Comparison of ENCODE assay signal across 1 cellular context in the genomic region with DNA sequence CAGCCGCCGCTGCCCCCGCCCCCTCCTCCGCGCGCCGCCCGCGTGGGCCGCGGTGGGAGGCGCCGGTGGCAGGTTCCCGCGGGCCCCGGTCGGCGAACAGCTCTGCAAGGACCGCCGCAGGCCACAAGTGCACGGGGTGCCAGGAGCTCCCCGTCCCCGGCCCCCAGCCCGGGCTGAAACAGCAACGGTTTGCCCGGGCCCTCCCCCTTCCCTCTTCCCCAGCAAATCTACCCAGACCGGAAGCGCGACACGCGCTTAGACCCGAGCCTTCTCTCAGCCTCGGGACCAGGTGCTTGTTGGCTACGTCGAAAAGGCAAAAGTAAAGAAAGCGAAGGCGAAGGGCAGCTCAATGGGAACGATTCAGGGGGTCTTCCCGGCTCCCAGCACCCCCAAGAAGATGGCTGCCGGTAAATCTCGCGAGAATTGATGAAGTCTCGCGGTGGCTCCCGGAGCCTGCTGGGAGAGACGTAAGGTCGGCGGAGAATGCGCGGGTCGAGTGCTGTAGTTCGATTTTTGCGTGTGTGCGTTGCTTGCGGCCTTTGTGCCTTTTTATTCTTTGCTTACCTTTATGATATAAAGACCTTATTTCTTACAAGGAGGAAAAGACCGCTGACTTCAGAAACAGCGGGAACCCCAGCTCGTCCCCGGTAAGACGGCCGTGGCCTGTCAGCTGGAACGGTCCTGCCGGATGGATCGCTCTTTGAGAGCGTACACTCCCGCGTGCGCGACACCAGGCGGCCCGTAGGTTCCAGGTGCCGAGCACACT.
TF ChIP-seq lines count a peak whose summit lies in the region.

TSS of gene RBM26 (minus strand) at position 425 of the 766 bp plus-strand sequence. CDS start 481 bp downstream, outside the sequence.

TF ChIP-seq in GM12878, 131 proteins besides CTCF, POLR2A, EP300 and RAD21 (continued from another document and continues in another):
- TF ChIP-seq ZNF592 (IDR thresholded peaks at IDR 0.05) (no peak), RAD51 (IDR thresholded peaks at IDR 0.05) (no peak), NFXL1 (IDR thresholded peaks at IDR 0.05; ENCODE audit: borderline replicate concordance) (no peak), ZNF217 (IDR thresholded peaks at IDR 0.05) (no peak), STAT1 (conservative IDR thresholded peaks at IDR 0.05) (no peak), ZNF274 (IDR thresholded peaks at IDR 0.05; ENCODE audit: insufficient read depth, insufficient read length) (no peak), DPF2 (IDR thresholded peaks at IDR 0.05) (no peak), NBN (IDR thresholded peaks at IDR 0.05) (peak; percentile 76; the same call in 1 of the 2 replicates), BMI1 (IDR thresholded peaks at IDR 0.05; ENCODE audit: borderline replicate concordance) (no peak), KAT2A (conservative IDR thresholded peaks at IDR 0.05; ENCODE audit: control insufficient read depth, low read depth, low read length) (no peak), SRF (IDR thresholded peaks at IDR 0.05; ENCODE audit: low read depth in 2 of 2, low read length in 2 of 2) (no peak), ZBTB4 (CRISPR knock-in tag; IDR thresholded peaks at IDR 0.05) (no peak), SUPT20H (IDR thresholded peaks at IDR 0.05; ENCODE audit: borderline replicate concordance, control insufficient read depth, low read depth, low read length) (no peak), ZNF384 (IDR thresholded peaks at IDR 0.05; ENCODE audit: borderline replicate concordance, low read depth, low read length) (no peak), TCF7 (IDR thresholded peaks at IDR 0.05; ENCODE audit: borderline replicate concordance) (no peak), KLF5 (IDR thresholded peaks at IDR 0.05; ENCODE audit: partially characterized antibody) (peak; percentile 68), CBX5 (IDR thresholded peaks at IDR 0.05; ENCODE audit: low read depth) (no peak), LARP7 (IDR thresholded peaks at IDR 0.05) (0 out of 2 replicates have a peak, but pooled peaks have one; percentile 41), MTA3 (IDR thresholded peaks at IDR 0.05; ENCODE audit: borderline replicate concordance, low read length) (no peak), EGR1 (IDR thresholded peaks at IDR 0.05; ENCODE audit: borderline replicate concordance in 1 of 2, low read depth in 2 of 2, low read length in 2 of 2) (peak in 1 of 2 experiments; percentile 78; a peak in 2 of 3 replicates), TCF12 (IDR thresholded peaks at IDR 0.05; ENCODE audit: low read depth, low read length) (no peak), BCL11A (IDR thresholded peaks at IDR 0.05; ENCODE audit: low read depth, low read length) (no peak), CHD1 (IDR thresholded peaks at IDR 0.05; ENCODE audit: low read depth, low read length) (no peak), JUND (IDR thresholded peaks at IDR 0.05; ENCODE audit: low read depth, low read length) (no peak), POLR2AphosphoS2 (IDR thresholded peaks at IDR 0.05; ENCODE audit: low read depth, low read length) (no peak), STAT3 (IDR thresholded peaks at IDR 0.05; ENCODE audit: low read depth, low read length) (no peak), MAX (IDR thresholded peaks at IDR 0.05; ENCODE audit: low read depth, low read length) (no peak), NR2C2 (IDR thresholded peaks at IDR 0.05; ENCODE audit: borderline replicate concordance, control insufficient read depth, insufficient read length, low read depth) (no peak), CREM (IDR thresholded peaks at IDR 0.05; ENCODE audit: low read depth) (no peak; the same call in 1 of the 2 replicates), RB1 (IDR thresholded peaks at IDR 0.05; ENCODE audit: borderline replicate concordance) (no peak), MYB (IDR thresholded peaks at IDR 0.05; ENCODE audit: borderline replicate concordance, low read depth, low read length) (no peak), EED (IDR thresholded peaks at IDR 0.05; ENCODE audit: low read depth) (no peak), MEF2B (IDR thresholded peaks at IDR 0.05; ENCODE audit: partially characterized antibody, poor library complexity, severe bottlenecking) (peak; percentile 53), RELA (IDR thresholded peaks at IDR 0.05; ENCODE audit: borderline replicate concordance, partially characterized antibody) (no peak), BRCA1 (IDR thresholded peaks at IDR 0.05; ENCODE audit: low read depth, low read length) (peak; percentile 85), MYC (IDR thresholded peaks at IDR 0.05; ENCODE audit: insufficient read depth, insufficient read length, insufficient replicate concordance, low read length, severe bottlenecking) (peak; percentile 19), POU2F2 (IDR thresholded peaks at IDR 0.05; ENCODE audit: borderline replicate concordance, low read depth, low read length) (peak; percentile 68; the same call in 2 of the 3 replicates), TAF1 (IDR thresholded peaks at IDR 0.05; ENCODE audit: borderline replicate concordance, low read depth, low read length) (peak; percentile 86; the same call in 1 of the 2 replicates), SREBF2 (IDR thresholded peaks at IDR 0.05; ENCODE audit: low read length) (no peak), WRNIP1 (IDR thresholded peaks at IDR 0.05; ENCODE audit: borderline replicate concordance, low read depth, low read length) (no peak), CUX1 (IDR thresholded peaks at IDR 0.05; ENCODE audit: insufficient replicate concordance, low read depth, low read length) (no peak), TCF3 (IDR thresholded peaks at IDR 0.05; ENCODE audit: borderline replicate concordance, insufficient read depth, low read depth, low read length) (0 out of 2 replicates have a peak, but pooled peaks have one; percentile 14), MXI1 (IDR thresholded peaks at IDR 0.05; ENCODE audit: low read depth, low read length) (peak; percentile 83)
- TF ChIP-seq, protein P1, sequence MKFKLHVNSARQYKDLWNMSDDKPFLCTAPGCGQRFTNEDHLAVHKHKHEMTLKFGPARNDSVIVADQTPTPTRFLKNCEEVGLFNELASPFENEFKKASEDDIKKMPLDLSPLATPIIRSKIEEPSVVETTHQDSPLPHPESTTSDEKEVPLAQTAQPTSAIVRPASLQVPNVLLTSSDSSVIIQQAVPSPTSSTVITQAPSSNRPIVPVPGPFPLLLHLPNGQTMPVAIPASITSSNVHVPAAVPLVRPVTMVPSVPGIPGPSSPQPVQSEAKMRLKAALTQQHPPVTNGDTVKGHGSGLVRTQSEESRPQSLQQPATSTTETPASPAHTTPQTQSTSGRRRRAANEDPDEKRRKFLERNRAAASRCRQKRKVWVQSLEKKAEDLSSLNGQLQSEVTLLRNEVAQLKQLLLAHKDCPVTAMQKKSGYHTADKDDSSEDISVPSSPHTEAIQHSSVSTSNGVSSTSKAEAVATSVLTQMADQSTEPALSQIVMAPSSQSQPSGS (IDR thresholded peaks at IDR 0.05; ENCODE audit: low read length): no peak
- TF ChIP-seq, protein P2, sequence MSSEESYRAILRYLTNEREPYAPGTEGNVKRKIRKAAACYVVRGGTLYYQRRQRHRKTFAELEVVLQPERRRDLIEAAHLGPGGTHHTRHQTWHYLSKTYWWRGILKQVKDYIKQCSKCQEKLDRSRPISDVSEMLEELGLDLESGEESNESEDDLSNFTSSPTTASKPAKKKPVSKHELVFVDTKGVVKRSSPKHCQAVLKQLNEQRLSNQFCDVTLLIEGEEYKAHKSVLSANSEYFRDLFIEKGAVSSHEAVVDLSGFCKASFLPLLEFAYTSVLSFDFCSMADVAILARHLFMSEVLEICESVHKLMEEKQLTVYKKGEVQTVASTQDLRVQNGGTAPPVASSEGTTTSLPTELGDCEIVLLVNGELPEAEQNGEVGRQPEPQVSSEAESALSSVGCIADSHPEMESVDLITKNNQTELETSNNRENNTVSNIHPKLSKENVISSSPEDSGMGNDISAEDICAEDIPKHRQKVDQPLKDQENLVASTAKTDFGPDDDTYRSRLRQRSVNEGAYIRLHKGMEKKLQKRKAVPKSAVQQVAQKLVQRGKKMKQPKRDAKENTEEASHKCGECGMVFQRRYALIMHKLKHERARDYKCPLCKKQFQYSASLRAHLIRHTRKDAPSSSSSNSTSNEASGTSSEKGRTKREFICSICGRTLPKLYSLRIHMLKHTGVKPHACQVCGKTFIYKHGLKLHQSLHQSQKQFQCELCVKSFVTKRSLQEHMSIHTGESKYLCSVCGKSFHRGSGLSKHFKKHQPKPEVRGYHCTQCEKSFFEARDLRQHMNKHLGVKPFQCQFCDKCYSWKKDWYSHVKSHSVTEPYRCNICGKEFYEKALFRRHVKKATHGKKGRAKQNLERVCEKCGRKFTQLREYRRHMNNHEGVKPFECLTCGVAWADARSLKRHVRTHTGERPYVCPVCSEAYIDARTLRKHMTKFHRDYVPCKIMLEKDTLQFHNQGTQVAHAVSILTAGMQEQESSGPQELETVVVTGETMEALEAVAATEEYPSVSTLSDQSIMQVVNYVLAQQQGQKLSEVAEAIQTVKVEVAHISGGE (CRISPR knock-in tag; IDR thresholded peaks at IDR 0.05): no peak
